10 cellular contexts compared by ENCODE assay signal in the genomic region with DNA sequence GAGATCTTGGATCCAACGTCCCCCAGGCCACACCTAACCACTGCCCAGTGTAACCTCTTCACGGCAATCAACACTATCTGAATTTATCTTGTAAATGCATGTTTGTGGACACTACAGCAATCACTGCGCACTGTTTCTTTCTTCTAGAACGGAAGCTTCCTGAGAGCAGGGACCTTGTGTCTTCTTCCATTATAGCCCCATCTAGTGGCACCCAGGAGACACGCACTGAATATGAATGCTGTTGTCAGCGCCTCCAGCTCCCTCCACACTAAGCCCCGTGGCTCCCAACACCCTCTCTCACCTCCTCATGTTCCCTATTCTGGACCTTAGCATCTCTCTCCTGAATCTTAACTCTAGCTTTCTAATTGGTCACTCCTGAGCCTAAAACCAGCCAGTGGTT.
DNase-seq lines count a peak whose midpoint lies in the region; ATAC-seq, FAIRE-seq and TF ChIP-seq lines count a peak whose summit lies in the region.
"Had no signal": no experiment of that assay in that cellular context is flagged by ENCODE, and none has a peak within 500 bp of the region (broad histone marks: within the 10 kb centered on the region; RNA-seq: fewer than 3 reads in every experiment).

No MANE protein-coding gene starts in this region.

- H3K27me3 ChIP-seq in CD8-positive, alpha-beta T cell (ENCODE audit: insufficient read depth, low read length), result no peaks in the 10 kb centered on the region
- no peaks in the 10 kb centered on the region for H3K27me3 ChIP-seq in H7 (ENCODE audit: control insufficient read depth, insufficient read depth, low read length)
- H3K27me3 ChIP-seq in HepG2 (ENCODE audit: control insufficient read depth in 1 of 2, insufficient read depth in 2 of 2, low read length in 2 of 2), result no peaks in the 10 kb centered on the region
- H3K27me3 ChIP-seq in prostate gland (replicated peaks; ENCODE audit: insufficient read depth), result no peaks in the 10 kb centered on the region

- peaks cover 8% of the 10 kb centered on the region for H3K4me1 ChIP-seq in CD8-positive, alpha-beta T cell (ENCODE audit: insufficient read depth, low read length)
- 0 out of 2 replicates have a peak, but pooled peaks cover 4% of the 10 kb centered on the region for H3K4me1 ChIP-seq in HepG2 (ENCODE audit: insufficient read depth, low read length)
- H3K4me1 ChIP-seq in prostate gland (replicated peaks), result no peaks in the 10 kb centered on the region

- BruUV-seq in HepG2 (replicated peaks; lab: Mats Ljungman, UMichigan), result no TSS peak

- POLR2A ChIA-PET in CD8-positive, alpha-beta T cell (lab: Charles Lee), result no interaction called here
- POLR2A ChIA-PET in HepG2 (lab: Yijun Ruan, JAX), result no interaction called here

- H2AFZ ChIP-seq in HepG2 (ENCODE audit: low read length), result no peak overlapping the region

- no peak overlapping the region for H3K4me2 ChIP-seq in HepG2 (ENCODE audit: low read depth, low read length)

- 89% methylated on average over 7 of the region's 7 CpGs for WGBS in HepG2 (ENCODE audit: low lambda C conversion rate)
- WGBS in prostate gland, result 90% methylated on average over 7 of the region's 7 CpGs

- in situ Hi-C loops in HepG2 (cut with HindIII; ENCODE audit: extremely low pct_ligation_motif_present, low pct_unique_long_range_greater_than_20kb), result no loop called here

- H3K27ac Mint-ChIP-seq in CD8-positive, alpha-beta T cell, result peak overlapping the region; percentile 57
- H3K27ac Mint-ChIP-seq in activated naive CD8-positive, alpha-beta T cell treated with anti-CD3 and anti-CD28 coated beads, Interleukin-2, amount 50 U/mL, for 24 hours, result no peak overlapping the region
- H3K27ac Mint-ChIP-seq in activated T-cell treated with anti-CD3 and anti-CD28 coated beads, Interleukin-2, amount 50 U/mL, for 72 hours, result no peak overlapping the region

- H3K9me3 Mint-ChIP-seq in CD8-positive, alpha-beta T cell, result no peaks in the 10 kb centered on the region
- H3K9me3 Mint-ChIP-seq in activated naive CD8-positive, alpha-beta T cell treated with anti-CD3 and anti-CD28 coated beads, Interleukin-2, amount 50 U/mL, for 24 hours, result no peaks in the 10 kb centered on the region
- H3K9me3 Mint-ChIP-seq in activated T-cell treated with anti-CD3 and anti-CD28 coated beads, Interleukin-2, amount 50 U/mL, for 72 hours, result no peaks in the 10 kb centered on the region

- H3K4me3 Mint-ChIP-seq in CD8-positive, alpha-beta T cell, result no peak overlapping the region
- no peak overlapping the region for H3K4me3 Mint-ChIP-seq in activated naive CD8-positive, alpha-beta T cell treated with anti-CD3 and anti-CD28 coated beads, Interleukin-2, amount 50 U/mL, for 24 hours
- H3K4me3 Mint-ChIP-seq in activated T-cell treated with anti-CD3 and anti-CD28 coated beads, Interleukin-2, amount 50 U/mL, for 72 hours, result no peak overlapping the region

- H3K36me3 Mint-ChIP-seq in CD8-positive, alpha-beta T cell, result peaks cover 28% of the 10 kb centered on the region
- peaks cover 20% of the 10 kb centered on the region for H3K36me3 Mint-ChIP-seq in activated naive CD8-positive, alpha-beta T cell treated with anti-CD3 and anti-CD28 coated beads, Interleukin-2, amount 50 U/mL, for 24 hours (ENCODE audit: low read depth)
- H3K36me3 Mint-ChIP-seq in activated T-cell treated with anti-CD3 and anti-CD28 coated beads, Interleukin-2, amount 50 U/mL, for 72 hours (ENCODE audit: insufficient read depth in 2 of 2), result peaks cover 0 to 6% of the 10 kb centered on the region in 2 donors

- peak; percentile 25 for TF ChIP-seq CTCF in CD8-positive, alpha-beta T cell (IDR thresholded peaks at IDR 0.05)
- TF ChIP-seq CTCF in HepG2 (CRISPR knock-in tag; IDR thresholded peaks at IDR 0.05) (peak; percentile 63), prostate gland (IDR thresholded peaks at IDR 0.05) (peak in 1 of 4 experiments; percentile 13)

- H3K9ac ChIP-seq in HepG2 (ENCODE audit: insufficient read depth, low read depth, low read length), result no peak overlapping the region

- H3K9me3 ChIP-seq in CD8-positive, alpha-beta T cell (ENCODE audit: low read length), result no peaks in the 10 kb centered on the region
- H3K9me3 ChIP-seq in HepG2 (ENCODE audit: low read length) (no peaks in the 10 kb centered on the region), prostate gland (no peaks in the 10 kb centered on the region)

- no peak for ATAC-seq in CD8-positive, alpha-beta T cell
- peak; percentile 53 for ATAC-seq in activated naive CD8-positive, alpha-beta T cell treated with anti-CD3 and anti-CD28 coated beads, Interleukin-2, amount 50 U/mL, for 24 hours
- ATAC-seq in HepG2 (peak; percentile 74), GM21529 (IDR thresholded peaks at IDR 0.05; ENCODE audit: unreplicated experiment) (no peak)
- ATAC-seq in activated T-cell treated with anti-CD3 and anti-CD28 coated beads, Interleukin-2, amount 50 U/mL, for 72 hours (replicated peaks in 1 of 2), result no peak

- no peak overlapping the region for H3K4me3 ChIP-seq in CD8-positive, alpha-beta T cell (ENCODE audit: low read depth, low read length)
- H3K4me3 ChIP-seq in H7 (ENCODE audit: insufficient read depth, low read depth, low read length) (no peak overlapping the region), HepG2 (replicated peaks in 1 of 3; ENCODE audit: insufficient read depth in 1 of 3, low read depth in 2 of 3, low read length in 3 of 3) (no peak overlapping the region), prostate gland (no peak overlapping the region)

- H3K27ac ChIP-seq in CD8-positive, alpha-beta T cell (ENCODE audit: low read depth, low read length), result no peak overlapping the region
- H3K27ac ChIP-seq in HepG2 (ENCODE audit: extremely low read length, insufficient read depth, low read length) (no peak overlapping the region), prostate gland (no peak overlapping the region)

- H3K27me3 Mint-ChIP-seq in CD8-positive, alpha-beta T cell (ENCODE audit: low read depth), result no peaks in the 10 kb centered on the region
- H3K27me3 Mint-ChIP-seq in activated naive CD8-positive, alpha-beta T cell treated with anti-CD3 and anti-CD28 coated beads, Interleukin-2, amount 50 U/mL, for 24 hours, result no peaks in the 10 kb centered on the region
- H3K27me3 Mint-ChIP-seq in activated T-cell treated with anti-CD3 and anti-CD28 coated beads, Interleukin-2, amount 50 U/mL, for 72 hours (ENCODE audit: low read depth), result no peaks in the 10 kb centered on the region

- intact Hi-C loops in CD8-positive, alpha-beta T cell (cut with DNase I, micrococcal nuclease), result no loop called here
- intact Hi-C loops in HepG2 (cut with micrococcal nuclease; ENCODE audit: unreplicated experiment) (loop anchor here (2.0 kb wide), 1 partner anchor 440 kb away; a partner anchor contains a TSS), prostate gland (cut with DNase I) (loop anchor here (5.0 to 10.0 kb wide), 2 partner anchors 76 to 374 kb away; no protein-coding TSS in a partner anchor)

- CTCF ChIA-PET in CD8-positive, alpha-beta T cell (lab: Charles Lee), result no interaction called here
- CTCF ChIA-PET in HepG2 (lab: Yijun Ruan, JAX; ENCODE audit: low intra/inter-chr PET ratio, low total read pairs), result no interaction called here

- H3K36me3 ChIP-seq in CD8-positive, alpha-beta T cell (ENCODE audit: insufficient read depth, low read length), result no peaks in the 10 kb centered on the region
- H3K36me3 ChIP-seq in H7 (replicated peaks; ENCODE audit: control insufficient read depth, insufficient read depth, low read length) (no peaks in the 10 kb centered on the region), HepG2 (replicated peaks in 1 of 2; ENCODE audit: control insufficient read depth in 1 of 2, insufficient read depth in 2 of 2, low read length in 2 of 2) (peaks cover 0 to 9% of the 10 kb centered on the region in 2 experiments; a peak in 1 of 5 replicates), prostate gland (no peaks in the 10 kb centered on the region)

- FAIRE-seq in HepG2 (lab: Jason Lieb, UNC), result peak; percentile 43

- H3K79me2 ChIP-seq in HepG2 (ENCODE audit: insufficient read depth, low read length), result no peaks in the 10 kb centered on the region

- H4K20me1 ChIP-seq in HepG2 (ENCODE audit: insufficient read depth, low read length), result 0 out of 2 replicates have a peak, but pooled peaks cover 2% of the 10 kb centered on the region

- no peak for TF ChIP-seq RAD21 in HepG2 (CRISPR knock-in tag; IDR thresholded peaks at IDR 0.05)

- TF ChIP-seq EP300 in HepG2 (IDR thresholded peaks at IDR 0.05; ENCODE audit: low read depth in 2 of 2, low read length in 2 of 2), result no peak
- TF ChIP-seq EP300 in HepG2 (CRISPR knock-in tag; IDR thresholded peaks at IDR 0.05; ENCODE audit: borderline replicate concordance), result no peak

- H3K4me1 Mint-ChIP-seq in CD8-positive, alpha-beta T cell (ENCODE audit: low read depth), result peaks cover 18% of the 10 kb centered on the region
- peaks cover 3% of the 10 kb centered on the region for H3K4me1 Mint-ChIP-seq in activated naive CD8-positive, alpha-beta T cell treated with anti-CD3 and anti-CD28 coated beads, Interleukin-2, amount 50 U/mL, for 24 hours
- no peaks in the 10 kb centered on the region for H3K4me1 Mint-ChIP-seq in activated T-cell treated with anti-CD3 and anti-CD28 coated beads, Interleukin-2, amount 50 U/mL, for 72 hours (ENCODE audit: low read depth)

- no peak for TF ChIP-seq POLR2A in HepG2 (IDR thresholded peaks at IDR 0.05; ENCODE audit: insufficient read depth in 1 of 2, low read depth in 2 of 2, low read length in 2 of 2)
- no peak for TF ChIP-seq POLR2A in prostate gland (IDR thresholded peaks at IDR 0.05)

- DNase-seq in CD8-positive, alpha-beta T cell, result no peak
- DNase-seq in H7 (peak; percentile 84), HepG2 (ENCODE audit: low spot score) (peak; percentile 19), COLO668 (lab: John Stamatoyannopoulos, UW; ENCODE audit: unreplicated experiment) (no peak), prostate gland (ENCODE audit: low spot score) (no peak)
- no peak for DNase-seq in activated naive CD8-positive, alpha-beta T cell treated with anti-CD3 and anti-CD28 coated beads, Interleukin-2, amount 50 U/mL, for 24 hours
- no peak for DNase-seq in activated T-cell treated with anti-CD3 and anti-CD28 coated beads, Interleukin-2, amount 50 U/mL, for 72 hours
- DNase-seq: anterior cingulate cortex, T-helper 1 cell had no signal

TF ChIP-seq in HepG2, 621 proteins besides CTCF, POLR2A, EP300 and RAD21 (continues in another document):
- TF ChIP-seq, protein P1, sequence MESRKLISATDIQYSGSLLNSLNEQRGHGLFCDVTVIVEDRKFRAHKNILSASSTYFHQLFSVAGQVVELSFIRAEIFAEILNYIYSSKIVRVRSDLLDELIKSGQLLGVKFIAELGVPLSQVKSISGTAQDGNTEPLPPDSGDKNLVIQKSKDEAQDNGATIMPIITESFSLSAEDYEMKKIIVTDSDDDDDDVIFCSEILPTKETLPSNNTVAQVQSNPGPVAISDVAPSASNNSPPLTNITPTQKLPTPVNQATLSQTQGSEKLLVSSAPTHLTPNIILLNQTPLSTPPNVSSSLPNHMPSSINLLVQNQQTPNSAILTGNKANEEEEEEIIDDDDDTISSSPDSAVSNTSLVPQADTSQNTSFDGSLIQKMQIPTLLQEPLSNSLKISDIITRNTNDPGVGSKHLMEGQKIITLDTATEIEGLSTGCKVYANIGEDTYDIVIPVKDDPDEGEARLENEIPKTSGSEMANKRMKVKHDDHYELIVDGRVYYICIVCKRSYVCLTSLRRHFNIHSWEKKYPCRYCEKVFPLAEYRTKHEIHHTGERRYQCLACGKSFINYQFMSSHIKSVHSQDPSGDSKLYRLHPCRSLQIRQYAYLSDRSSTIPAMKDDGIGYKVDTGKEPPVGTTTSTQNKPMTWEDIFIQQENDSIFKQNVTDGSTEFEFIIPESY (CRISPR knock-in tag; IDR thresholded peaks at IDR 0.05), result peak; percentile 80; the same call in 1 of the 2 replicates

Comparison
In these comparisons a context has a peak if more than half of its experiments do, and no peak if none do; other contexts are left out.
1. ATAC-seq: peak in activated naive CD8-positive, alpha-beta T cell treated with anti-CD3 and anti-CD28 coated beads, Interleukin-2, amount 50 U/mL, for 24 hours (single experiment) and HepG2 (single experiment); none in CD8-positive, alpha-beta T cell (single experiment), activated T-cell treated with anti-CD3 and anti-CD28 coated beads, Interleukin-2, amount 50 U/mL, for 72 hours (0 of 2) and GM21529 (single experiment).
2. DNase-seq: peak in H7 (single experiment) and HepG2 (single experiment); none in CD8-positive, alpha-beta T cell (0 of 7), activated naive CD8-positive, alpha-beta T cell treated with anti-CD3 and anti-CD28 coated beads, Interleukin-2, amount 50 U/mL, for 24 hours (single experiment), COLO668 (single experiment), activated T-cell treated with anti-CD3 and anti-CD28 coated beads, Interleukin-2, amount 50 U/mL, for 72 hours (0 of 2) and prostate gland (single experiment).
3. intact Hi-C loops: an anchor here in HepG2 (2.0 kb wide) and prostate gland (5.0 to 10.0 kb wide); none called in CD8-positive, alpha-beta T cell.